Comparison of ENCODE assay signal across 12 cellular contexts in the genomic region with DNA sequence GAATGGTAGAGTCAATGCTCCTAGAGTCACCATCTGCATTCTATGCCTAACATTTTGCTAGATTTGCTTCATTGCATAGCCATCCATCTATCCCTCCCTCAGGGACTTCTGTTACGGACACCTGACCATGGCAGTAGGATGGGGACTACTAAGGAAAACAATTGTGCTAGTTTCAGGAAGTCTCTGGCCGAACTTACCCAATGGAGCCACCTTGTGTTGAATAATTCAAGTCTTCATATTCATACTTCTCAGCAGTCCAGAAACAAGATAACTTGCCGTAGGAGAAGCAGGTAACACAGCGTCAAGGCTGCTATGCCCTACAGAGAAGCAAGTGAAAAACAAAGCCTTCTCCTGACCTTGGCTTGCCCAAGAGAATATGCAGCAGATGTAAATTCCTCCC.
A peak's percentile ranks its signal among the peaks of the same experiment; 100 is the strongest.
DNase-seq lines count a peak whose midpoint lies in the region; ATAC-seq and TF ChIP-seq lines count a peak whose summit lies in the region.
"Had no signal": no experiment of that assay in that cellular context is flagged by ENCODE, and none has a peak within 500 bp of the region (broad histone marks: within the 10 kb centered on the region; RNA-seq: fewer than 3 reads in every experiment).

No MANE protein-coding gene starts in this region.

- H3K27ac Mint-ChIP-seq in Calu3 (ENCODE audit: unreplicated experiment) = no peak overlapping the region

- DNase-seq in Calu3 (peak; percentile 13), KBM-7 (peak; percentile 32), brain microvascular endothelial cell (peak; percentile 3), kidney glomerular epithelial cell (lab: John Stamatoyannopoulos, UW) (peak; percentile 61), ecto neural progenitor cell (ENCODE audit: low spot score) (no peak), NCI-H2227 (lab: John Stamatoyannopoulos, UW; ENCODE audit: unreplicated experiment) (no peak)
- DNase-seq: activated T-cell treated with anti-CD3 and anti-CD28 coated beads, Interleukin-2, amount 50 U/mL, for 4 hours; central memory CD4-positive, alpha-beta T cell; head of caudate nucleus; NCI-H1930 had no signal

- H3K27ac ChIP-seq in brain microvascular endothelial cell = no peak overlapping the region

- ATAC-seq in GM18520 (IDR thresholded peaks at IDR 0.05; ENCODE audit: unreplicated experiment) (no peak), GM19397 (IDR thresholded peaks at IDR 0.05; ENCODE audit: unreplicated experiment) (no peak)
- ATAC-seq: activated T-cell treated with anti-CD3 and anti-CD28 coated beads, Interleukin-2, amount 50 U/mL, for 4 hours had no signal

- H3K4me3 ChIP-seq in brain microvascular endothelial cell (ENCODE audit: low read depth, low read length) = no peak overlapping the region

- TF ChIP-seq CTCF in Calu3 (IDR thresholded peaks at IDR 0.05; ENCODE audit: unreplicated experiment) (no peak), brain microvascular endothelial cell (IDR thresholded peaks at IDR 0.05; ENCODE audit: low read depth, low read length, missing control alignments) (peak; percentile 19)

- H3K27me3 Mint-ChIP-seq in Calu3 (ENCODE audit: unreplicated experiment) = no peaks in the 10 kb centered on the region

- no peaks in the 10 kb centered on the region for H3K36me3 Mint-ChIP-seq in Calu3 (ENCODE audit: insufficient read depth, unreplicated experiment)

- CTCF ChIA-PET in Calu3 (lab: Charles Lee) = no interaction called here

- no peaks in the 10 kb centered on the region for H3K4me1 Mint-ChIP-seq in Calu3 (ENCODE audit: low read depth, unreplicated experiment)

- in situ Hi-C loops in KBM-7 (cut with MboI; ENCODE audit: low pct_unique_long_range_greater_than_20kb, low sequenced_read_pairs) = no loop called here
- in situ Hi-C loops in brain microvascular endothelial cell (cut with HindIII; ENCODE audit: low pct_ligation_motif_present, low sequenced_read_pairs) = no loop called here

- H3K9me3 Mint-ChIP-seq in Calu3 (ENCODE audit: low read depth, unreplicated experiment) = no peaks in the 10 kb centered on the region
- H3K9me3 Mint-ChIP-seq: activated T-cell treated with anti-CD3 and anti-CD28 coated beads, Interleukin-2, amount 50 U/mL, for 4 hours had no signal

- intact Hi-C loops in Calu3 (cut with micrococcal nuclease; ENCODE audit: unreplicated experiment) = loop anchor here (1.0 to 5.0 kb wide), 4 partner anchors 41 to 241 kb away; no protein-coding TSS in a partner anchor

- H3K36me3 ChIP-seq in brain microvascular endothelial cell (replicated peaks) = no peaks in the 10 kb centered on the region

- no peaks in the 10 kb centered on the region for H3K27me3 ChIP-seq in brain microvascular endothelial cell (replicated peaks)

- H3K4me3 Mint-ChIP-seq in Calu3 (ENCODE audit: low read depth, unreplicated experiment) = no peak overlapping the region
- H3K4me3 Mint-ChIP-seq: activated T-cell treated with anti-CD3 and anti-CD28 coated beads, Interleukin-2, amount 50 U/mL, for 4 hours had no signal

- no TSS peak for BruUV-seq in Calu3 (replicated peaks; lab: Mats Ljungman, UMichigan)

Comparison
In these comparisons a context has a peak if more than half of its experiments do, and no peak if none do; other contexts are left out.
1. DNase-seq: peak in Calu3 (single experiment), KBM-7 (single experiment), brain microvascular endothelial cell (single experiment) and kidney glomerular epithelial cell (single experiment); none in ecto neural progenitor cell (single experiment) and NCI-H2227 (single experiment).